In the genomic region with DNA sequence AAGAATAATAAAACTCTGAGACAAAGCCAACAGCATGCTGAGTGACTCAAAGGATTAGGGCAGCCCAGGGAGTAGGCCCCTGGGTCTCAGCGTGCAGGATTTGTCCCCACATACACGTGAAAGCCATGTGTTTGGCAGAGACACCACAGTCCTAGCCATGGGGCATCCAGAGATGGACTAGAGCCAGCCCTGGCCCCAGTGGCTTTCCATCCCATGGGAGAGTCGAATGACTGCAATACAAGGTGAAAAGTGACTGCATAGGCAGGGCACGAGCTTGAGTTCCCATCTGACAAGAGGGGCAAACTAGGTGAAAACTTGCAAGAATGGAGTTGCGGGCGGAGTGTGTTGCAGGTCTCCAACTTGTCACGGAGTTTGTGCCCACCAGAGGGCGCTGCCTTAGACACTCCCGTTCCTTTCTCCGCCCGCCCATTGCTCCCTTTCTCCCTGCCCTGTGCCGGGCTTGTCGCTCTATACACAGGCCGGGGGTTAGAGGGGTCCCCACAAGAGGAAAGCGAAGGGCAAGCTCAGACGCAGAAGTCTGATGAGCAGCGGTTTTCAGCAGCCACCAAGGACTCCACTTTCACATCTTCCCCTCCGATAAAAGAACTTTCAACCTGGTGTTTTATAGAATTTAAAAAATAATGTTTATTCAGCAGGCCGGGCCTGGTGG, we compare ENCODE assay signal across 8 cellular contexts. TPM values are rescaled to one million over a fixed set of nuclear protein-coding genes. Genes with fewer than 3 reads are reported as not detected.
DNase-seq lines count a peak whose midpoint lies in the region; ATAC-seq and TF ChIP-seq lines count a peak whose summit lies in the region.

No MANE protein-coding gene starts in this region.

- no peak overlapping the region for H3K27ac Mint-ChIP-seq in WTC11

- H3K4me3 ChIP-seq in cardiac fibroblast (replicated peaks in 1 of 2; ENCODE audit: low read depth in 2 of 2, low read length in 2 of 2): no peak overlapping the region

- CTCF ChIA-PET in WTC11 (lab: Charles Lee): interaction anchor here (0.5 to 3.7 kb wide), 23 partner anchors 9 to 836 kb away, joined by 3 to 46 read pairs (median 4); a partner anchor contains a TSS

- DNase-seq in AG09319 (ENCODE audit: extremely low read depth, low read depth) (peak; percentile 60), NCI-H2227 treated with DMSO at 0.1 percent for 48 hours (lab: John Stamatoyannopoulos, UW) (peak; percentile 73), WTC11 (ENCODE audit: low spot score) (peak; percentile 95), cardiac fibroblast (ENCODE audit: low read depth in 2 of 2) (peak; percentile 85 to 86), kidney glomerular epithelial cell (lab: John Stamatoyannopoulos, UW) (peak; percentile 32)
- DNase-seq in stimulated activated CD4-positive, alpha-beta T cell treated with anti-CD3 and anti-CD28 coated beads, Interleukin-1b, Interleukin-23, amount 100 ng/mL, for 4 hours (ENCODE audit: low read depth in 2 of 2): peak; percentile 61 to 67

- no peak overlapping the region for H3K4me3 Mint-ChIP-seq in WTC11

- no peaks in the 10 kb centered on the region; the same call in 1 of the 2 replicates for H3K27me3 Mint-ChIP-seq in WTC11 (ENCODE audit: low read depth)

- TF ChIP-seq CTCF in AG09319 (IDR thresholded peaks at IDR 0.05; ENCODE audit: low read depth, low read length) (peak; percentile 78), WTC11 (IDR thresholded peaks at IDR 0.05) (peak; percentile 76), cardiac fibroblast (IDR thresholded peaks at IDR 0.05; ENCODE audit: low read depth, low read length) (peak; percentile 80)

- H3K36me3 Mint-ChIP-seq in WTC11: peaks cover 5% of the 10 kb centered on the region; the same call in 1 of the 2 replicates

- peak; percentile 57 for ATAC-seq in GM21447 (IDR thresholded peaks at IDR 0.05; ENCODE audit: unreplicated experiment)
- ATAC-seq in WTC11: peak; percentile 93
- ATAC-seq in GM18870 (IDR thresholded peaks at IDR 0.05; ENCODE audit: unreplicated experiment): no peak

- H3K4me1 Mint-ChIP-seq in WTC11: peaks cover 12% of the 10 kb centered on the region

- peaks cover 13% of the 10 kb centered on the region for H3K9me3 Mint-ChIP-seq in WTC11

- POLR2A ChIA-PET in WTC11 (lab: Charles Lee): interaction anchor here (0.5 kb wide), 1 partner anchor 110 kb away, joined by 3 read pairs; no protein-coding TSS in a partner anchor

TF ChIP-seq in WTC11, 78 proteins besides CTCF, POLR2A, EP300 and RAD21:
- TF ChIP-seq, protein P1, sequence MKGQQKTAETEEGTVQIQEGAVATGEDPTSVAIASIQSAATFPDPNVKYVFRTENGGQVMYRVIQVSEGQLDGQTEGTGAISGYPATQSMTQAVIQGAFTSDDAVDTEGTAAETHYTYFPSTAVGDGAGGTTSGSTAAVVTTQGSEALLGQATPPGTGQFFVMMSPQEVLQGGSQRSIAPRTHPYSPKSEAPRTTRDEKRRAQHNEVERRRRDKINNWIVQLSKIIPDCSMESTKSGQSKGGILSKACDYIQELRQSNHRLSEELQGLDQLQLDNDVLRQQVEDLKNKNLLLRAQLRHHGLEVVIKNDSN (CRISPR knock-in tag; IDR thresholded peaks at IDR 0.05): no peak
- no peak for TF ChIP-seq ZNF423 (CRISPR knock-in tag; IDR thresholded peaks at IDR 0.05)
- no peak for TF ChIP-seq ZNF671 (CRISPR knock-in tag; IDR thresholded peaks at IDR 0.05)
- TF ChIP-seq, protein P2, sequence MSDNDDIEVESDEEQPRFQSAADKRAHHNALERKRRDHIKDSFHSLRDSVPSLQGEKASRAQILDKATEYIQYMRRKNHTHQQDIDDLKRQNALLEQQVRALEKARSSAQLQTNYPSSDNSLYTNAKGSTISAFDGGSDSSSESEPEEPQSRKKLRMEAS (CRISPR knock-in tag; IDR thresholded peaks at IDR 0.05): 0 out of 2 replicates have a peak, but pooled peaks have one; percentile 29
- no peak for TF ChIP-seq ELF4 (CRISPR knock-in tag; IDR thresholded peaks at IDR 0.05; ENCODE audit: low read depth)
- TF ChIP-seq, protein P3, sequence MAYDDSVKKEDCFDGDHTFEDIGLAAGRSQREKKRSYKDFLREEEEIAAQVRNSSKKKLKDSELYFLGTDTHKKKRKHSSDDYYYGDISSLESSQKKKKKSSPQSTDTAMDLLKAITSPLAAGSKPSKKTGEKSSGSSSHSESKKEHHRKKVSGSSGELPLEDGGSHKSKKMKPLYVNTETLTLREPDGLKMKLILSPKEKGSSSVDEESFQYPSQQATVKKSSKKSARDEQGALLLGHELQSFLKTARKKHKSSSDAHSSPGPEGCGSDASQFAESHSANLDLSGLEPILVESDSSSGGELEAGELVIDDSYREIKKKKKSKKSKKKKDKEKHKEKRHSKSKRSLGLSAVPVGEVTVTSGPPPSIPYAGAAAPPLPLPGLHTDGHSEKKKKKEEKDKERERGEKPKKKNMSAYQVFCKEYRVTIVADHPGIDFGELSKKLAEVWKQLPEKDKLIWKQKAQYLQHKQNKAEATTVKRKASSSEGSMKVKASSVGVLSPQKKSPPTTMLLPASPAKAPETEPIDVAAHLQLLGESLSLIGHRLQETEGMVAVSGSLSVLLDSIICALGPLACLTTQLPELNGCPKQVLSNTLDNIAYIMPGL (CRISPR knock-in tag; IDR thresholded peaks at IDR 0.05): peak; percentile 80; the same call in 1 of the 2 replicates
- TF ChIP-seq PRRX2 (CRISPR knock-in tag; IDR thresholded peaks at IDR 0.05): no peak
- no peak for TF ChIP-seq NR1H2 (CRISPR knock-in tag; IDR thresholded peaks at IDR 0.05)

RNA-seq across cellular contexts. Expression of a gene that starts 24.2 kb away (rescaled TPM):
- 24.0 to 30.3 TPM (median 24.4 TPM) in 3 replicates for total RNA-seq in WTC11 (2021)

RNA-seq across cellular contexts. Expression of a gene that starts 53.4 kb away (rescaled TPM):
- total RNA-seq in WTC11 (2021): 12.3 to 13.7 TPM (median 12.8 TPM) in 3 replicates

Comparison
In these comparisons a context has a peak if more than half of its experiments do, and no peak if none do; other contexts are left out.
1. DNase-seq: peak in every context shown above with its lines; median percentile 95 in WTC11; 86 in cardiac fibroblast; 73 in NCI-H2227 treated with DMSO at 0.1 percent for 48 hours; 64 in stimulated activated CD4-positive, alpha-beta T cell treated with anti-CD3 and anti-CD28 coated beads, Interleukin-1b, Interleukin-23, amount 100 ng/mL, for 4 hours; 60 in AG09319; 32 in kidney glomerular epithelial cell.